In genomic region chr17:41168121-41168520, GRCh38 we compare ENCODE assay signal across 34 cellular contexts. TPM values are rescaled to one million over a fixed set of nuclear protein-coding genes. Genes with fewer than 3 reads are reported as not detected.
"Had no signal": no experiment of that assay in that cellular context is flagged by ENCODE, and none has a peak within 500 bp of the region (broad histone marks: within the 10 kb centered on the region; RNA-seq: fewer than 3 reads in every experiment).

Gene KRTAP4-3 (minus strand): TSS chr17:41168221. CDS start chr17:41168172, 49 bp downstream.

- H3K27me3 ChIP-seq: left lung, neural progenitor cell, ovary, right atrium auricular region, right lobe of liver, suprapubic skin, tibial artery, upper lobe of right lung had no signal

- H3K4me1 Mint-ChIP-seq: immature natural killer cell, nephron had no signal

- H3K4me3 Mint-ChIP-seq: immature natural killer cell; naive thymus-derived CD8-positive, alpha-beta T cell; nephron; neural progenitor cell; stimulated activated memory B cell treated with anti-CD40 and anti-IgM and Interleukin-4, amounts not matched to agents 10 μg/mL and 1 μg/mL and 100 μg/mL, for 72 hours had no signal

- H3K27ac Mint-ChIP-seq: immature natural killer cell; nephron; neural progenitor cell; progenitor cell of endocrine pancreas; stimulated activated memory B cell treated with anti-CD40 and anti-IgM and Interleukin-4, amounts not matched to agents 10 μg/mL and 1 μg/mL and 100 μg/mL, for 72 hours had no signal

- H3K36me3 ChIP-seq: left lung, lower lobe of right lung, neural progenitor cell, ovary, right atrium auricular region, right lobe of liver, suprapubic skin, thoracic aorta, tibial artery, upper lobe of right lung had no signal

- DNase-seq: hypothalamus; immature natural killer cell; left colon; lower lobe of right lung; mammary epithelial cell; mesenchymal stem cell; naive thymus-derived CD8-positive, alpha-beta T cell; ovary; right lobe of liver; stimulated activated CD4-positive, alpha-beta T cell treated with anti-CD3 and anti-CD28 coated beads, Interleukin-1b, Interleukin-23, amount 100 ng/mL, for 48 hours; stimulated activated CD4-positive, alpha-beta T cell treated with anti-CD3 and anti-CD28 coated beads, Interleukin-2, amount 100 ng/mL, for 48 hours; stimulated activated CD4-positive, alpha-beta T cell treated with anti-CD3 and anti-CD28 coated beads, Interleukin-4, amount 100 ng/mL, for 4 hours; stimulated activated CD8-positive, alpha-beta memory T cell treated with anti-CD3 and anti-CD28 coated beads, Interleukin-4, amount 100 ng/mL, for 48 hours; stimulated activated naive CD8-positive, alpha-beta T cell treated with anti-CD3 and anti-CD28 coated beads, Interleukin-15, Interleukin-2, amounts not matched to agents 100 U/mL and 50 U/mL, for 24 hours; tibial artery; trophoblast cell; upper lobe of right lung had no signal

- H3K9me3 Mint-ChIP-seq: immature natural killer cell; naive thymus-derived CD8-positive, alpha-beta T cell; nephron; neural progenitor cell; stimulated activated memory B cell treated with anti-CD40 and anti-IgM and Interleukin-4, amounts not matched to agents 10 μg/mL and 1 μg/mL and 100 μg/mL, for 72 hours had no signal

- H2AFZ ChIP-seq: neural progenitor cell had no signal

- H3K27ac ChIP-seq: left lung, lower lobe of right lung, neural progenitor cell, ovary, right atrium auricular region, right lobe of liver, suprapubic skin, thoracic aorta, tibial artery, upper lobe of right lung had no signal

- H3K36me3 Mint-ChIP-seq: immature natural killer cell; naive thymus-derived CD8-positive, alpha-beta T cell; neural progenitor cell; stimulated activated memory B cell treated with anti-CD40 and anti-IgM and Interleukin-4, amounts not matched to agents 10 μg/mL and 1 μg/mL and 100 μg/mL, for 72 hours had no signal

- H3K4me3 ChIP-seq: left lung, lower lobe of right lung, neural progenitor cell, ovary, right atrium auricular region, right lobe of liver, smooth muscle cell, suprapubic skin, thoracic aorta, tibial artery, upper lobe of right lung had no signal

- H3K9ac ChIP-seq: neural progenitor cell had no signal

- ATAC-seq: left colon; left lung; lower lobe of right lung; naive thymus-derived CD8-positive, alpha-beta T cell; right lobe of liver; stimulated activated memory B cell treated with anti-CD40 and anti-IgM and Interleukin-4, amounts not matched to agents 10 μg/mL and 1 μg/mL and 100 μg/mL, for 72 hours; stimulated activated naive CD8-positive, alpha-beta T cell treated with anti-CD3 and anti-CD28 coated beads, Interleukin-15, Interleukin-2, amounts not matched to agents 100 U/mL and 50 U/mL, for 24 hours; upper lobe of right lung had no signal

- H3K4me2 ChIP-seq: neural progenitor cell, smooth muscle cell had no signal

- H3K4me1 ChIP-seq: left lung, lower lobe of right lung, neural progenitor cell, right atrium auricular region, right lobe of liver, suprapubic skin, tibial artery, upper lobe of right lung had no signal

- H3K9me3 ChIP-seq: left lung, lower lobe of right lung, ovary, right atrium auricular region, right lobe of liver, suprapubic skin, thoracic aorta, tibial artery, upper lobe of right lung had no signal

- H3K27me3 Mint-ChIP-seq: naive thymus-derived CD8-positive, alpha-beta T cell had no signal

RNA-seq across cellular contexts. Expression of gene KRTAP4-3, which starts in this region (rescaled TPM):
- total RNA-seq: kidney; left colon; left lung; liver; lower lobe of right lung; mammary epithelial cell; mucosa of gallbladder; naive thymus-derived CD8-positive, alpha-beta T cell; omental fat pad; ovary; progenitor cell of endocrine pancreas; pulmonary artery endothelial cell; renal cortical epithelial cell; right atrium auricular region; right lobe of liver; skeletal muscle tissue; smooth muscle cell; subcutaneous adipose tissue; thoracic aorta; upper lobe of right lung had no signal
- polyA plus RNA-seq: immature natural killer cell; liver; mammary epithelial cell; naive thymus-derived CD8-positive, alpha-beta T cell; ovary; smooth muscle cell had no signal
